Comparison of ENCODE assay signal across 17 cellular contexts in the genomic region with DNA sequence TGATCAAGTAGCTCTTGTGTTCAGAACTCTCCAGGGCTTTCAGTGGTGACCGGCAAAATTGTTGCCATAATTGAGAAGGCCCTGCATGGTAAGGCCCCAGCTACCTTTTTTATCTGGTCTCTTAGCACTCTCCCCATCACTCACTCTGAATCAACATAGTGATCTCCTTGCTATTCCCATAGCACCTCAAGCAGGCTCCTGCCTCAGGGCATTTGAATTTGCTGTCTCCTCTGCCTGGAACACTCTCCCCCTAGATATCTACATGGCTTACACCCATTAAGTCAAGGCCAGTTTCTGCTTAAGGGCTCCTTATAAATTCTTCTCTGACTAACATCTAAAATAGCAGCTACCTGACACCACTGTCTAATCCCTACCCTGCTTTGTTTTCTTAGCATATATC. TPM values are rescaled to one million over a fixed set of nuclear protein-coding genes. Genes with fewer than 3 reads are reported as not detected.
DNase-seq lines count a peak whose midpoint lies in the region; ATAC-seq and TF ChIP-seq lines count a peak whose summit lies in the region.
"Had no signal": no experiment of that assay in that cellular context is flagged by ENCODE, and none has a peak within 500 bp of the region (broad histone marks: within the 10 kb centered on the region; RNA-seq: fewer than 3 reads in every experiment).

No MANE protein-coding gene starts in this region.

- DNase-seq in natural killer cell treated with Interleukin-12 subunit alpha and Interleukin-12 subunit beta and Interleukin-15 and Interleukin-18, amount 100 ng/mL, for 72 hours (ENCODE audit: low spot score), result no peak
- DNase-seq in natural killer cell (no peak), RWPE2 (ENCODE audit: low spot score) (no peak), islet precursor cell (peak; percentile 78), T-helper 17 cell (no peak), foreskin fibroblast (no peak)
- DNase-seq in stimulated activated effector memory CD8-positive, alpha-beta T cell treated with anti-CD3 and anti-CD28 coated beads, Interleukin-12 subunit alpha, Interleukin-12 subunit beta, amount 100 ng/mL, for 72 hours (ENCODE audit: low spot score in 2 of 2), result no peak
- DNase-seq: Calu3; CD8-positive, alpha-beta T cell; DMS 273 treated with DMSO at 0.1 percent for 48 hours; DMS53; GDM1; H7 had no signal

- peaks cover 32 to 43% of the 10 kb centered on the region in 2 donors for H3K4me1 Mint-ChIP-seq in natural killer cell treated with Interleukin-12 subunit alpha and Interleukin-12 subunit beta and Interleukin-15 and Interleukin-18, amount 100 ng/mL, for 72 hours (ENCODE audit: low read depth in 2 of 2)
- H3K4me1 Mint-ChIP-seq in natural killer cell (peaks cover 23 to 34% of the 10 kb centered on the region in 2 donors), T-helper 17 cell (peaks cover 28% of the 10 kb centered on the region)
- H3K4me1 Mint-ChIP-seq in stimulated activated effector memory CD8-positive, alpha-beta T cell treated with anti-CD3 and anti-CD28 coated beads, Interleukin-12 subunit alpha, Interleukin-12 subunit beta, amount 100 ng/mL, for 72 hours, result peaks cover 19% of the 10 kb centered on the region

- intact Hi-C loops in natural killer cell (cut with micrococcal nuclease), result no loop called here

- no peaks in the 10 kb centered on the region for H3K27me3 Mint-ChIP-seq in natural killer cell treated with Interleukin-12 subunit alpha and Interleukin-12 subunit beta and Interleukin-15 and Interleukin-18, amount 100 ng/mL, for 72 hours
- H3K27me3 Mint-ChIP-seq in natural killer cell (ENCODE audit: low read depth in 2 of 2) (no peaks in the 10 kb centered on the region), T-helper 17 cell (no peaks in the 10 kb centered on the region)
- H3K27me3 Mint-ChIP-seq: B cell had no signal

- no peaks in the 10 kb centered on the region; the same call in 1 of the 2 replicates for H3K36me3 ChIP-seq in RWPE2 (ENCODE audit: low read depth)
- H3K36me3 ChIP-seq: BLaER1 treated with 17β-estradiol and CSF1 and Interleukin-3, amounts not matched to agents 10 nM and 100 nM had no signal

- ATAC-seq in natural killer cell treated with Interleukin-12 subunit alpha and Interleukin-12 subunit beta and Interleukin-15 and Interleukin-18, amount 100 ng/mL, for 72 hours, result no peak
- ATAC-seq in natural killer cell, result no peak
- no peak for ATAC-seq in RWPE2 (ENCODE audit: low read depth)
- no peak for ATAC-seq in stimulated activated effector memory CD8-positive, alpha-beta T cell treated with anti-CD3 and anti-CD28 coated beads, Interleukin-12 subunit alpha, Interleukin-12 subunit beta, amount 100 ng/mL, for 72 hours
- ATAC-seq in T-helper 17 cell, result no peak
- ATAC-seq in HG03025 (IDR thresholded peaks at IDR 0.05; ENCODE audit: low FRiP score, unreplicated experiment), result no peak
- ATAC-seq: CD8-positive, alpha-beta T cell; GM23338 had no signal

- H3K27me3 ChIP-seq in RWPE2 (ENCODE audit: insufficient read depth, poor library complexity, severe bottlenecking), result no peaks in the 10 kb centered on the region

- H3K9me3 ChIP-seq in RWPE2 (ENCODE audit: severe bottlenecking) (no peaks in the 10 kb centered on the region), T-helper 17 cell (ENCODE audit: control insufficient read depth, low read length, poor library complexity, severe bottlenecking) (no peaks in the 10 kb centered on the region)
- H3K9me3 ChIP-seq: BLaER1 treated with 17β-estradiol and CSF1 and Interleukin-3, amounts not matched to agents 10 nM and 100 nM had no signal

- no peak overlapping the region for H3K4me3 ChIP-seq in RWPE2 (ENCODE audit: severe bottlenecking)
- H3K4me3 ChIP-seq in foreskin fibroblast (ENCODE audit: low read depth in 1 of 2, low read length in 2 of 2), result no peak overlapping the region
- H3K4me3 ChIP-seq: BLaER1 treated with 17β-estradiol and CSF1 and Interleukin-3, amounts not matched to agents 10 nM and 100 nM; GM23338 had no signal

- H3K4me1 ChIP-seq in RWPE2 (ENCODE audit: insufficient read depth, poor library complexity, severe bottlenecking), result peaks cover 20% of the 10 kb centered on the region

- peaks cover 17% of the 10 kb centered on the region for H3K36me3 Mint-ChIP-seq in natural killer cell treated with Interleukin-12 subunit alpha and Interleukin-12 subunit beta and Interleukin-15 and Interleukin-18, amount 100 ng/mL, for 72 hours
- H3K36me3 Mint-ChIP-seq in natural killer cell (no peaks in the 10 kb centered on the region), T-helper 17 cell (ENCODE audit: low read depth) (peaks cover 3% of the 10 kb centered on the region)
- peaks cover 14% of the 10 kb centered on the region for H3K36me3 Mint-ChIP-seq in stimulated activated effector memory CD8-positive, alpha-beta T cell treated with anti-CD3 and anti-CD28 coated beads, Interleukin-12 subunit alpha, Interleukin-12 subunit beta, amount 100 ng/mL, for 72 hours

- no peak for TF ChIP-seq CTCF in natural killer cell (IDR thresholded peaks at IDR 0.05)
- TF ChIP-seq CTCF in RWPE2 (IDR thresholded peaks at IDR 0.05; ENCODE audit: poor library complexity, severe bottlenecking), result no peak
- TF ChIP-seq CTCF in foreskin fibroblast (IDR thresholded peaks at IDR 0.05; ENCODE audit: low read depth, low read length), result no peak

- H3K27ac ChIP-seq in RWPE2 (ENCODE audit: poor library complexity, severe bottlenecking), result peak overlapping the region; percentile 1
- H3K27ac ChIP-seq: BLaER1 treated with 17β-estradiol and CSF1 and Interleukin-3, amounts not matched to agents 10 nM and 100 nM had no signal

- peak overlapping the region; percentile 4 to 49 for H3K27ac Mint-ChIP-seq in natural killer cell treated with Interleukin-12 subunit alpha and Interleukin-12 subunit beta and Interleukin-15 and Interleukin-18, amount 100 ng/mL, for 72 hours
- H3K27ac Mint-ChIP-seq in natural killer cell (no peak overlapping the region), T-helper 17 cell (no peak overlapping the region)
- peak overlapping the region; percentile 3 for H3K27ac Mint-ChIP-seq in stimulated activated effector memory CD8-positive, alpha-beta T cell treated with anti-CD3 and anti-CD28 coated beads, Interleukin-12 subunit alpha, Interleukin-12 subunit beta, amount 100 ng/mL, for 72 hours
- H3K27ac Mint-ChIP-seq: B cell; CD8-positive, alpha-beta T cell had no signal

- no peaks in the 10 kb centered on the region for H3K9me3 Mint-ChIP-seq in natural killer cell treated with Interleukin-12 subunit alpha and Interleukin-12 subunit beta and Interleukin-15 and Interleukin-18, amount 100 ng/mL, for 72 hours
- no peaks in the 10 kb centered on the region for H3K9me3 Mint-ChIP-seq in natural killer cell
- H3K9me3 Mint-ChIP-seq in stimulated activated effector memory CD8-positive, alpha-beta T cell treated with anti-CD3 and anti-CD28 coated beads, Interleukin-12 subunit alpha, Interleukin-12 subunit beta, amount 100 ng/mL, for 72 hours, result no peaks in the 10 kb centered on the region
- H3K9me3 Mint-ChIP-seq: CD8-positive, alpha-beta T cell; GM23338 had no signal

- H3K4me3 Mint-ChIP-seq in natural killer cell treated with Interleukin-12 subunit alpha and Interleukin-12 subunit beta and Interleukin-15 and Interleukin-18, amount 100 ng/mL, for 72 hours, result peak overlapping the region; percentile 62
- H3K4me3 Mint-ChIP-seq in natural killer cell, result no peak overlapping the region
- H3K4me3 Mint-ChIP-seq in stimulated activated effector memory CD8-positive, alpha-beta T cell treated with anti-CD3 and anti-CD28 coated beads, Interleukin-12 subunit alpha, Interleukin-12 subunit beta, amount 100 ng/mL, for 72 hours, result no peak overlapping the region
- no peak overlapping the region for H3K4me3 Mint-ChIP-seq in T-helper 17 cell
- H3K4me3 Mint-ChIP-seq: CD8-positive, alpha-beta T cell had no signal

RNA-seq across cellular contexts. Expression of a gene that starts 3.3 kb away (rescaled TPM):
- total RNA-seq in natural killer cell treated with Interleukin-12 subunit alpha and Interleukin-12 subunit beta and Interleukin-15 and Interleukin-18, amount 100 ng/mL, for 72 hours, result 100 to 1,000 TPM in 1 of 2 donors, 10 to 100 TPM in 1; 77.1 to 105 TPM
- total RNA-seq in natural killer cell, result 10 to 100 TPM; 56.4 to 59.2 (median 58.3) TPM
- total RNA-seq in T-helper 17 cell, result 10 to 100 TPM; 37.4 to 42.6 TPM

Comparison
In these comparisons a context has a peak if more than half of its experiments do, and no peak if none do; other contexts are left out.
1. H3K27ac Mint-ChIP-seq: peak in natural killer cell treated with Interleukin-12 subunit alpha and Interleukin-12 subunit beta and Interleukin-15 and Interleukin-18, amount 100 ng/mL, for 72 hours (2 of 2) and stimulated activated effector memory CD8-positive, alpha-beta T cell treated with anti-CD3 and anti-CD28 coated beads, Interleukin-12 subunit alpha, Interleukin-12 subunit beta, amount 100 ng/mL, for 72 hours (single experiment); none in natural killer cell (0 of 2) and T-helper 17 cell (single experiment).